ENCODE assay signal across 11 cellular contexts in genomic region chr4:54840992-54841768, GRCh38.
DNase-seq lines count a peak whose midpoint lies in the region; ATAC-seq and TF ChIP-seq lines count a peak whose summit lies in the region.
"Had no signal": no experiment of that assay in that cellular context is flagged by ENCODE, and none has a peak within 500 bp of the region (broad histone marks: within the 10 kb centered on the region; RNA-seq: fewer than 3 reads in every experiment).

No MANE protein-coding gene starts in this region.

- POLR2A ChIA-PET in CD8-positive, alpha-beta memory T cell (lab: Charles Lee) = no interaction called here

- H3K36me3 ChIP-seq in CD8-positive, alpha-beta memory T cell (ENCODE audit: insufficient read depth, low read length) = no peaks in the 10 kb centered on the region
- no peaks in the 10 kb centered on the region for H3K36me3 ChIP-seq in HAP-1 (replicated peaks)

- TF ChIP-seq CTCF in NB4 (IDR thresholded peaks at IDR 0.05; ENCODE audit: low read depth, low read length) = peak; percentile 9

- no peak overlapping the region for H3K4me3 ChIP-seq in NB4 (ENCODE audit: low read depth, low read length)
- no peak overlapping the region for H3K4me3 ChIP-seq in CD8-positive, alpha-beta memory T cell (ENCODE audit: low read length)
- H3K4me3 ChIP-seq in HAP-1 = no peak overlapping the region

- peak; percentile 22 for ATAC-seq in effector memory CD8-positive, alpha-beta T cell (replicated peaks)
- ATAC-seq in HG03280 (IDR thresholded peaks at IDR 0.05; ENCODE audit: unreplicated experiment) = no peak

- H3K27me3 Mint-ChIP-seq in effector memory CD8-positive, alpha-beta T cell = no peaks in the 10 kb centered on the region
- H3K27me3 Mint-ChIP-seq in CD8-positive, alpha-beta memory T cell = peaks cover 0 to 2% of the 10 kb centered on the region in 2 donors

- no peak for TF ChIP-seq POLR2A in NB4 (IDR thresholded peaks at IDR 0.05; ENCODE audit: extremely low read depth, insufficient read length)

- H3K4me1 Mint-ChIP-seq in effector memory CD8-positive, alpha-beta T cell (ENCODE audit: low read depth in 2 of 2) = peaks cover 0 to 2% of the 10 kb centered on the region in 2 donors
- H3K4me1 Mint-ChIP-seq in CD8-positive, alpha-beta memory T cell = peaks cover 0 to 5% (median 0%) of the 10 kb centered on the region in 3 donors

- no peaks in the 10 kb centered on the region for H3K27me3 ChIP-seq in CD8-positive, alpha-beta memory T cell (ENCODE audit: insufficient read depth, low read length, poor library complexity, severe bottlenecking)
- H3K27me3 ChIP-seq in HAP-1 (ENCODE audit: low read depth) = no peaks in the 10 kb centered on the region

- in situ Hi-C loops in HAP-1 (cut with MboI; ENCODE audit: low sequenced_read_pairs) = no loop called here

- no peak overlapping the region for H3K27ac ChIP-seq in CD8-positive, alpha-beta memory T cell (ENCODE audit: low read depth, low read length)
- H3K27ac ChIP-seq: 22Rv1 had no signal

- peaks cover 0 to 3% of the 10 kb centered on the region in 2 donors for H3K9me3 Mint-ChIP-seq in effector memory CD8-positive, alpha-beta T cell
- H3K9me3 Mint-ChIP-seq in CD8-positive, alpha-beta memory T cell = peaks cover 0 to 5% (median 0%) of the 10 kb centered on the region in 5 donors

- no peak overlapping the region for H3K4me3 Mint-ChIP-seq in effector memory CD8-positive, alpha-beta T cell
- H3K4me3 Mint-ChIP-seq in CD8-positive, alpha-beta memory T cell = no peak overlapping the region

- no peaks in the 10 kb centered on the region for H3K4me1 ChIP-seq in CD8-positive, alpha-beta memory T cell (ENCODE audit: insufficient read depth, low read length)
- H3K4me1 ChIP-seq in HAP-1 = peaks cover 8% of the 10 kb centered on the region; the same call in 1 of the 2 replicates

- CTCF ChIA-PET in CD8-positive, alpha-beta memory T cell (lab: Charles Lee) = no interaction called here

- peak; percentile 25 for DNase-seq in DMS 273 (lab: John Stamatoyannopoulos, UW; ENCODE audit: unreplicated experiment)
- DNase-seq in DMS 273 treated with DMSO at 0.1 percent for 48 hours (lab: John Stamatoyannopoulos, UW) = no peak
- DNase-seq in NB4 (ENCODE audit: low read depth) = peak; percentile 45
- no peak for DNase-seq in effector memory CD8-positive, alpha-beta T cell
- peak; percentile 1 for DNase-seq in renal cortical epithelial cell (ENCODE audit: low read depth)
- no peak for DNase-seq in CD8-positive, alpha-beta memory T cell
- DNase-seq in HAP-1 (ENCODE audit: low spot score in 2 of 2) = no peak
- DNase-seq: activated naive CD4-positive, alpha-beta T cell treated with Interleukin-2 at 50 U/mL for 16 hours; NCI-H82 had no signal

- no peak overlapping the region for H3K27ac Mint-ChIP-seq in effector memory CD8-positive, alpha-beta T cell
- no peak overlapping the region for H3K27ac Mint-ChIP-seq in CD8-positive, alpha-beta memory T cell

- no peaks in the 10 kb centered on the region for H3K9me3 ChIP-seq in CD8-positive, alpha-beta memory T cell (ENCODE audit: low read length)
- no peaks in the 10 kb centered on the region for H3K9me3 ChIP-seq in HAP-1

- no peaks in the 10 kb centered on the region for H3K36me3 Mint-ChIP-seq in effector memory CD8-positive, alpha-beta T cell (ENCODE audit: insufficient read depth)
- no peaks in the 10 kb centered on the region for H3K36me3 Mint-ChIP-seq in CD8-positive, alpha-beta memory T cell

Comparison
In these comparisons a context has a peak if more than half of its experiments do, and no peak if none do; other contexts are left out.
1. DNase-seq: peak in DMS 273 (single experiment), NB4 (single experiment) and renal cortical epithelial cell (single experiment); none in DMS 273 treated with DMSO at 0.1 percent for 48 hours (single experiment), effector memory CD8-positive, alpha-beta T cell (0 of 3), CD8-positive, alpha-beta memory T cell (0 of 5) and HAP-1 (0 of 2).